In genomic region chr11:9037046-9037780, GRCh38 we compare ENCODE assay signal across 16 cellular contexts. TPM values are rescaled to one million over a fixed set of nuclear protein-coding genes. Genes with fewer than 3 reads are reported as not detected.
"Had no signal": no experiment of that assay in that cellular context is flagged by ENCODE, and none has a peak within 500 bp of the region (broad histone marks: within the 10 kb centered on the region; RNA-seq: fewer than 3 reads in every experiment).

No MANE protein-coding gene starts in this region.

- DNase-seq: activated CD4-positive, alpha-beta T cell treated with anti-CD3 and anti-CD28 coated beads, Interleukin-2, amount 10 ng/mL, durations not matched to agents 24 days and 14 days; activated CD4-positive, CD25-positive, alpha-beta regulatory T cell; activated naive CD4-positive, alpha-beta T cell; activated naive CD8-positive, alpha-beta T cell treated with anti-CD3 and anti-CD28 coated beads, Interleukin-2, amount 10 ng/mL, durations not matched to agents 7 days and 5 days; dorsolateral prefrontal cortex; hypothalamus; kidney glomerular epithelial cell; pancreas had no signal

- H3K36me3 Mint-ChIP-seq: activated naive CD8-positive, alpha-beta T cell treated with anti-CD3 and anti-CD28 coated beads, Interleukin-2, amount 10 ng/mL, durations not matched to agents 7 days and 5 days; stimulated activated effector memory CD8-positive, alpha-beta T cell treated with anti-CD3 and anti-CD28 coated beads, Interleukin-12 subunit alpha, Interleukin-12 subunit beta, amount 100 ng/mL, for 72 hours had no signal

- ATAC-seq: esophagus mucosa; pancreas; stimulated activated effector memory CD8-positive, alpha-beta T cell treated with anti-CD3 and anti-CD28 coated beads, Interleukin-12 subunit alpha, Interleukin-12 subunit beta, amount 100 ng/mL, for 72 hours had no signal

- H3K4me1 ChIP-seq: ascending aorta, pancreas had no signal

- H3K27me3 ChIP-seq: ascending aorta, dorsolateral prefrontal cortex, pancreas, thyroid gland had no signal

- H3K4me3 ChIP-seq: ascending aorta, dorsolateral prefrontal cortex, pancreas, thyroid gland had no signal

- H3K4me1 Mint-ChIP-seq: activated CD4-positive, alpha-beta T cell treated with anti-CD3 and anti-CD28 coated beads, Interleukin-2, amount 10 ng/mL, durations not matched to agents 24 days and 14 days; activated naive CD8-positive, alpha-beta T cell treated with anti-CD3 and anti-CD28 coated beads, Interleukin-2, amount 10 ng/mL, durations not matched to agents 7 days and 5 days; stimulated activated effector memory CD8-positive, alpha-beta T cell treated with anti-CD3 and anti-CD28 coated beads, Interleukin-12 subunit alpha, Interleukin-12 subunit beta, amount 100 ng/mL, for 72 hours had no signal

- H3K36me3 ChIP-seq: ascending aorta, pancreas, thyroid gland had no signal

- H3K27ac Mint-ChIP-seq: activated CD4-positive, alpha-beta T cell treated with anti-CD3 and anti-CD28 coated beads, Interleukin-2, amount 10 ng/mL, durations not matched to agents 24 days and 14 days; activated naive CD8-positive, alpha-beta T cell treated with anti-CD3 and anti-CD28 coated beads, Interleukin-2, amount 10 ng/mL, durations not matched to agents 7 days and 5 days; activated T-helper 1 cell treated with anti-CD3 and anti-CD28 coated beads, Interleukin-12 subunit alpha, Interleukin-12 subunit beta, Interleukin-2, Interleukin-4 antibody, amounts not matched to agents 30 ng/mL and 10 ng/mL and 1 ng/mL, durations not matched to agents 14 hours and 24 hours and 36 hours; nephron; stimulated activated effector memory CD8-positive, alpha-beta T cell treated with anti-CD3 and anti-CD28 coated beads, Interleukin-12 subunit alpha, Interleukin-12 subunit beta, amount 100 ng/mL, for 72 hours had no signal

- H3K9me3 ChIP-seq: ascending aorta, pancreas, thyroid gland had no signal

- H3K9me3 Mint-ChIP-seq: activated CD4-positive, alpha-beta T cell treated with anti-CD3 and anti-CD28 coated beads, Interleukin-2, amount 10 ng/mL, durations not matched to agents 24 days and 14 days; activated naive CD8-positive, alpha-beta T cell treated with anti-CD3 and anti-CD28 coated beads, Interleukin-2, amount 10 ng/mL, durations not matched to agents 7 days and 5 days; activated T-helper 1 cell treated with anti-CD3 and anti-CD28 coated beads, Interleukin-12 subunit alpha, Interleukin-12 subunit beta, Interleukin-2, Interleukin-4 antibody, amounts not matched to agents 30 ng/mL and 10 ng/mL and 1 ng/mL, durations not matched to agents 14 hours and 24 hours and 36 hours; nephron; stimulated activated effector memory CD8-positive, alpha-beta T cell treated with anti-CD3 and anti-CD28 coated beads, Interleukin-12 subunit alpha, Interleukin-12 subunit beta, amount 100 ng/mL, for 72 hours had no signal

- H3K4me3 Mint-ChIP-seq: activated CD4-positive, alpha-beta T cell treated with anti-CD3 and anti-CD28 coated beads, Interleukin-2, amount 10 ng/mL, durations not matched to agents 24 days and 14 days; activated naive CD8-positive, alpha-beta T cell treated with anti-CD3 and anti-CD28 coated beads, Interleukin-2, amount 10 ng/mL, durations not matched to agents 7 days and 5 days; activated T-helper 1 cell treated with anti-CD3 and anti-CD28 coated beads, Interleukin-12 subunit alpha, Interleukin-12 subunit beta, Interleukin-2, Interleukin-4 antibody, amounts not matched to agents 30 ng/mL and 10 ng/mL and 1 ng/mL, durations not matched to agents 14 hours and 24 hours and 36 hours; nephron; stimulated activated effector memory CD8-positive, alpha-beta T cell treated with anti-CD3 and anti-CD28 coated beads, Interleukin-12 subunit alpha, Interleukin-12 subunit beta, amount 100 ng/mL, for 72 hours had no signal

- FAIRE-seq: bronchial epithelial cell, pancreas, urothelium cell line had no signal

- H3K27ac ChIP-seq: ascending aorta, pancreas had no signal

RNA-seq across cellular contexts. Expression of gene SCUBE2, which starts 54.2 kb away (rescaled TPM):
- total RNA-seq: activated CD4-positive, alpha-beta T cell treated with anti-CD3 and anti-CD28 coated beads, Interleukin-2, amount 10 ng/mL, durations not matched to agents 24 days and 14 days; activated naive CD8-positive, alpha-beta T cell treated with anti-CD3 and anti-CD28 coated beads, Interleukin-2, amount 10 ng/mL, durations not matched to agents 7 days and 5 days; activated T-helper 1 cell treated with anti-CD3 and anti-CD28 coated beads, Interleukin-12 subunit alpha, Interleukin-12 subunit beta, Interleukin-2, Interleukin-4 antibody, amounts not matched to agents 30 ng/mL and 10 ng/mL and 1 ng/mL, durations not matched to agents 14 hours and 24 hours and 36 hours; bronchial epithelial cell had no signal
